Comparison of ENCODE assay signal across 8 cellular contexts in the genomic region with DNA sequence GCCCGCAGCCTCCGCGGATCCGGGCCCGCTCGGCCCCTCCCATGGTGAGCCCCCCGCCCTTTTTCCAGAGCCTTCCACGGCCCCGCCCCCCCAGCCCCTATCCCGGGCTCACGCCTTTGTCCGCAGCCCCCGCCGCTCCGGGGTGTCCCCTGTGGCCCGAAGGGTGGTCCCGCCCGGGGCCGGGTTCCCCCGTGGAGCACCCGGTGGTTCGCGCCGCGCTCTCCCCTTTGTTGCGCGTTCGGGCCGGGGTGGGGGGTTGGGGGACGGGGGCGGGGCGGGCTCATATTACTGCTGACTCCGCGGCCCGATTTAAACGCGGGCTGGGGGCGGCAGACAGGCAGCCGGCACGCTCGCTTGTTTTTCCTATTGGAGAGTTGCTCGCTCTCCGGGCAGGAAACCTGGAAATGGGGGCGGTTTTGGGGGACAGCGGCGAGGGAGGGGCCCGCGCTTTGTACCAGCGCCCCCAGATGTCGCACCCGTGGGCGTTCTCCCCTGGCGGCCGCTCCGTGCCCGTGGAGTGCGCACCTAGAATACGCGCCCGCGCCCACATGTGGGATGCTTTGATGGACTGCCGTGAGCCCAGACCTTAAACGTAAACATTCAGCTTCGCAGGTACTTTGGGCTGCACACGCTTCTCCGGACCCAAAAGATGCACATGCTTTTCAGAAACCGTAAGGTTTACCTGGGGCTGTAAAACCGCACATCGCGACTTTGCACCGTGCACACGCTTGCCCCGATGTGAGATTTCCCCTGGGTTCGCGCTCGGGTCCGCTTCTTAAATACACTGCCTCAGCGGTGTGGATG. TPM values are rescaled to one million over a fixed set of nuclear protein-coding genes. Genes with fewer than 3 reads are reported as not detected.
DNase-seq lines count a peak whose midpoint lies in the region; ATAC-seq and TF ChIP-seq lines count a peak whose summit lies in the region.

No MANE protein-coding gene starts in this region.

- no peaks in the 10 kb centered on the region for H3K9me3 ChIP-seq in GM23248 (ENCODE audit: low read depth)
- H3K9me3 ChIP-seq in suprapubic skin = no peaks in the 10 kb centered on the region

- H2AFZ ChIP-seq in GM23248 = no peak overlapping the region

- H3K4me1 ChIP-seq in GM23248 (ENCODE audit: insufficient read depth) = peaks cover 13% of the 10 kb centered on the region
- peaks cover 42% of the 10 kb centered on the region for H3K4me1 ChIP-seq in suprapubic skin

- H3K4me2 ChIP-seq in GM23248 (ENCODE audit: unreplicated experiment) = peak overlapping the region; percentile 70

- no peaks in the 10 kb centered on the region for H3K36me3 ChIP-seq in GM23248 (ENCODE audit: low read depth)
- peaks cover 24% of the 10 kb centered on the region for H3K36me3 ChIP-seq in suprapubic skin

- H4K20me1 ChIP-seq in GM23248 (ENCODE audit: insufficient read depth) = no peaks in the 10 kb centered on the region; the same call in 1 of the 2 replicates

- TF ChIP-seq CTCF in AG10803 (conservative IDR thresholded peaks at IDR 0.05; ENCODE audit: low read length) (no peak), lower leg skin (IDR thresholded peaks at IDR 0.05) (no peak), suprapubic skin (IDR thresholded peaks at IDR 0.05) (no peak)

- peak overlapping the region; percentile 100 for H3K9ac ChIP-seq in GM23248

- TF ChIP-seq POLR2A in lower leg skin (IDR thresholded peaks at IDR 0.05) (no peak), suprapubic skin (IDR thresholded peaks at IDR 0.05) (no peak)

- H3F3A ChIP-seq in GM23248 (ENCODE audit: insufficient read depth) = peaks cover 34% of the 10 kb centered on the region; the same call in 1 of the 2 replicates

- H3K4me3 ChIP-seq in AG10803 (ENCODE audit: low read length) = peak overlapping the region; percentile 90
- peak overlapping the region; percentile 99 for H3K4me3 ChIP-seq in GM23248
- H3K4me3 ChIP-seq in lower leg skin (ENCODE audit: low read depth, poor library complexity, severe bottlenecking) = peak overlapping the region; percentile 89
- H3K4me3 ChIP-seq in suprapubic skin = peak overlapping the region; percentile 98

- 2 to 5% methylated on average over 24 to 78 of the region's 78 CpGs for WGBS in GM23248 (ENCODE audit: low coverage in 1 of 2, low lambda C conversion rate in 2 of 2, missing lambda C conversion rate in 2 of 2), 2 experiments
- WGBS in lower leg skin, 2 donors = 2% methylated on average over 21 to 50 of the region's 78 CpGs
- 2% methylated on average over 56 of the region's 78 CpGs for WGBS in suprapubic skin

- TF ChIP-seq EP300 in suprapubic skin (IDR thresholded peaks at IDR 0.05) = no peak

- H3K27me3 ChIP-seq in GM23248 (replicated peaks; ENCODE audit: insufficient read depth) (no peaks in the 10 kb centered on the region), suprapubic skin (no peaks in the 10 kb centered on the region)

- H3K27ac ChIP-seq in GM23248 (peak overlapping the region; percentile 99; the same call in 1 of the 2 replicates), caudate nucleus (ENCODE audit: low read depth, low read length) (peak overlapping the region; percentile 100), suprapubic skin (peak overlapping the region; percentile 99)

- DNase-seq in AG10803 (ENCODE audit: low read depth) (no peak), GM23248 (peak; percentile 53), RKO (ENCODE audit: low spot score) (peak; percentile 59), caudate nucleus (lab: John Stamatoyannopoulos, UW) (peak in 16 of 61 donors; percentile 21 to 78 (median 43)), lower leg skin (ENCODE audit: low spot score in 2 of 2) (peak; percentile 35 to 86), suprapubic skin (ENCODE audit: low spot score in 2 of 2) (peak in 1 of 2 donors; percentile 74)

- H3K9me2 ChIP-seq in GM23248 (ENCODE audit: insufficient read depth) = no peaks in the 10 kb centered on the region

- ATAC-seq in HG03095 (IDR thresholded peaks at IDR 0.05; ENCODE audit: unreplicated experiment) = no peak
- no peak for ATAC-seq in HG03520 (IDR thresholded peaks at IDR 0.05; ENCODE audit: unreplicated experiment)

- H3K79me2 ChIP-seq in GM23248 (ENCODE audit: insufficient read depth) = peaks cover 47% of the 10 kb centered on the region

- intact Hi-C loops in lower leg skin (cut with DNase I; ENCODE audit: low total_unique reads) = no loop called here

- in situ Hi-C loops in GM23248 (cut with MboI) = no loop called here

RNA-seq across cellular contexts. Expression of a gene that starts 0.7 kb away (rescaled TPM):
- 53.1 and 88.0 TPM in 2 replicates for total RNA-seq in GM23248 (2014; rRNA removed; shearing (Covaris generic))
- 88.9 and 91.7 TPM in 2 replicates for polyA plus RNA-seq in GM23248 (2016; fragmentation: Nextera tagmentation; extraction: Ambion mirVana)
- total RNA-seq in lower leg skin (100 to 1,000 TPM in 2 of 4 donors, 10 to 100 TPM in 2; 62.4 to 122 (median 92.5) TPM), suprapubic skin (100 to 1,000 TPM in 1 of 4 donors, 10 to 100 TPM in 3; 82.2 to 147 (median 91.2) TPM)

RNA-seq across cellular contexts. Expression of a gene that starts 15.7 kb away (rescaled TPM):
- 31.5 and 35.9 TPM in 2 replicates for total RNA-seq in GM23248 (2014; rRNA removed; shearing (Covaris generic))
- 32.7 and 42.2 TPM in 2 replicates for polyA plus RNA-seq in GM23248 (2016; fragmentation: Nextera tagmentation; extraction: Ambion mirVana)
- total RNA-seq in lower leg skin (10 to 100 TPM; 29.3 to 49.7 (median 35.1) TPM), suprapubic skin (10 to 100 TPM; 26.0 to 53.3 (median 40.5) TPM)

RNA-seq across cellular contexts. Expression of a gene that starts 25.5 kb away (rescaled TPM):
- total RNA-seq in GM23248 (2014; rRNA removed; shearing (Covaris generic)) = 11.6 and 17.3 TPM in 2 replicates
- 60.4 and 65.2 TPM in 2 replicates for polyA plus RNA-seq in GM23248 (2016; fragmentation: Nextera tagmentation; extraction: Ambion mirVana)
- total RNA-seq in lower leg skin (10 to 100 TPM; 15.3 to 28.9 (median 23.8) TPM), suprapubic skin (10 to 100 TPM; 19.3 to 25.1 (median 20.0) TPM)

RNA-seq across cellular contexts. Expression of a gene that starts 25.8 kb away (rescaled TPM):
- total RNA-seq in GM23248 (2014; rRNA removed; shearing (Covaris generic)) = 6.3 and 6.6 TPM in 2 replicates
- polyA plus RNA-seq in GM23248 (2016; fragmentation: Nextera tagmentation; extraction: Ambion mirVana) = 32.4 and 33.0 TPM in 2 replicates
- total RNA-seq in lower leg skin (10 to 100 TPM; 56.4 to 93.4 (median 59.8) TPM), suprapubic skin (10 to 100 TPM; 40.5 to 93.4 (median 59.4) TPM)

RNA-seq across cellular contexts. Expression of a gene that starts 33.6 kb away (rescaled TPM):
- total RNA-seq in GM23248 (2014; rRNA removed; shearing (Covaris generic)) = 21.8 and 24.2 TPM in 2 replicates
- 17.4 and 21.9 TPM in 2 replicates for polyA plus RNA-seq in GM23248 (2016; fragmentation: Nextera tagmentation; extraction: Ambion mirVana)
- total RNA-seq in lower leg skin = 10 to 100 TPM; 28.9 to 43.7 (median 30.8) TPM
- total RNA-seq in suprapubic skin = 10 to 100 TPM; 32.2 to 60.3 (median 40.8) TPM
